Comparison of ENCODE assay signal across 8 cellular contexts in the genomic region with DNA sequence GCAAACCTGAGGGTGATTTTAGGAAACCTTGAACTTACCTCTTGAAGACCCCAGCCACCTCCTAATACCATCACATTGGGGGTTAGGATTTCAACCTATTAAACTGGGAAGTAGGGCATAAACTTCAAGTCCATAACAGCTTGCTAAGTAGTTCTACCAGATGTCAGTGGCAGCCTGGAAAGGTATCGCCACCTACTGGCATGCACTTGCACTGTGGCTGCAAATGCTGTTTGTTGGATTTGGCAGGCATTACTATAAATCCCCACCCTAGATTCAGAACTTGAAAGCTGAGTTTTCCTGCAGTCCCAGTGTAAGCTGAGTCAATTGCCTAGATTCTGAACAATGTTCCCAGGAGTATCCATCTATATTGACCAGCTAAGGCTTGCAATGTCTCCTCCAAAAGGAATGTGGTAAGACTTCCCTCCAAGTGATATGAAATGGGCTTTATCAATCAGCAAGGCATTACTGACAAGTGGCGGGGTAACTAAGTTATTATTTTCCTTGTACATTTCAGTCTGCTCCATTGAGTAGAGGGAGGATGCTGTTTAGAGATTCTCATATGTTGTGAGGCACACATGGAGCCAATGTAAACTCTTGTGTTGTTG.
DNase-seq lines count a peak whose midpoint lies in the region; ATAC-seq and TF ChIP-seq lines count a peak whose summit lies in the region.

No MANE protein-coding gene starts in this region.

- no peaks in the 10 kb centered on the region for H4K20me1 ChIP-seq in GM23338 (replicated peaks; ENCODE audit: insufficient read depth)
- no peaks in the 10 kb centered on the region for H4K20me1 ChIP-seq in neural progenitor cell (ENCODE audit: low read depth)

- peak; percentile 21 to 60 (median 44) for DNase-seq in CD4-positive, alpha-beta T cell
- DNase-seq in GM23338 (ENCODE audit: low spot score) = peak; percentile 74
- peak; percentile 31 for DNase-seq in NCI-H748 (lab: John Stamatoyannopoulos, UW; ENCODE audit: unreplicated experiment)
- DNase-seq in activated CD8-positive, alpha-beta memory T cell treated with anti-CD3 and anti-CD28 coated beads, Interleukin-2, amount 10 ng/mL, durations not matched to agents 7 days and 5 days = peak; percentile 80
- peak; percentile 56 to 63 for DNase-seq in erythroblast (lab: John Stamatoyannopoulos, UW)
- DNase-seq in neural progenitor cell (ENCODE audit: low spot score) = peak; percentile 45
- DNase-seq in type B pancreatic cell (ENCODE audit: extremely low spot score, unreplicated experiment) = no peak
- no peak for DNase-seq in NCI-H2196 (lab: John Stamatoyannopoulos, UW; ENCODE audit: unreplicated experiment)

- H3K4me3 Mint-ChIP-seq in CD4-positive, alpha-beta T cell = no peak overlapping the region
- no peak overlapping the region for H3K4me3 Mint-ChIP-seq in GM23338
- no peak overlapping the region for H3K4me3 Mint-ChIP-seq in activated CD8-positive, alpha-beta memory T cell treated with anti-CD3 and anti-CD28 coated beads, Interleukin-2, amount 10 ng/mL, durations not matched to agents 7 days and 5 days
- no peak overlapping the region for H3K4me3 Mint-ChIP-seq in neural progenitor cell
- no peak overlapping the region for H3K4me3 Mint-ChIP-seq in type B pancreatic cell

- H3K36me3 ChIP-seq in GM23338 (ENCODE audit: insufficient read depth) (no peaks in the 10 kb centered on the region), neural progenitor cell (no peaks in the 10 kb centered on the region)

- H3F3A ChIP-seq in GM23338 (replicated peaks; ENCODE audit: low read depth) (no peaks in the 10 kb centered on the region), neural progenitor cell (ENCODE audit: low read depth) (no peaks in the 10 kb centered on the region)

- H3K79me2 ChIP-seq in GM23338 (replicated peaks; ENCODE audit: insufficient read depth) = no peaks in the 10 kb centered on the region
- no peaks in the 10 kb centered on the region for H3K79me2 ChIP-seq in neural progenitor cell (ENCODE audit: low read depth)

- no peaks in the 10 kb centered on the region for H3K27me3 Mint-ChIP-seq in CD4-positive, alpha-beta T cell
- H3K27me3 Mint-ChIP-seq in GM23338 (ENCODE audit: insufficient read depth, low read depth, poor library complexity) (no peaks in the 10 kb centered on the region), neural progenitor cell (ENCODE audit: insufficient read depth, low read depth) (no peaks in the 10 kb centered on the region), type B pancreatic cell (no peaks in the 10 kb centered on the region)
- H3K27me3 Mint-ChIP-seq in activated CD8-positive, alpha-beta memory T cell treated with anti-CD3 and anti-CD28 coated beads, Interleukin-2, amount 10 ng/mL, durations not matched to agents 7 days and 5 days = no peaks in the 10 kb centered on the region

- no peak for TF ChIP-seq POLR2A in erythroblast (IDR thresholded peaks at IDR 0.05; ENCODE audit: low read length)

- POLR2A ChIA-PET in CD4-positive, alpha-beta T cell (lab: Charles Lee) = no interaction called here

- H2AFZ ChIP-seq in GM23338 = no peak overlapping the region
- no peak overlapping the region for H2AFZ ChIP-seq in neural progenitor cell (replicated peaks)

- peak; percentile 48 for ATAC-seq in CD4-positive, alpha-beta T cell (ENCODE audit: poor library complexity)
- ATAC-seq in GM23338 = peak; percentile 78
- ATAC-seq in activated CD8-positive, alpha-beta memory T cell treated with anti-CD3 and anti-CD28 coated beads, Interleukin-2, amount 10 ng/mL, durations not matched to agents 7 days and 5 days = peak; percentile 71

- no peak overlapping the region for H3K9ac ChIP-seq in neural progenitor cell

- H3K27ac Mint-ChIP-seq in CD4-positive, alpha-beta T cell = no peak overlapping the region
- no peak overlapping the region for H3K27ac Mint-ChIP-seq in GM23338
- no peak overlapping the region for H3K27ac Mint-ChIP-seq in activated CD8-positive, alpha-beta memory T cell treated with anti-CD3 and anti-CD28 coated beads, Interleukin-2, amount 10 ng/mL, durations not matched to agents 7 days and 5 days
- no peak overlapping the region for H3K27ac Mint-ChIP-seq in neural progenitor cell
- H3K27ac Mint-ChIP-seq in type B pancreatic cell = no peak overlapping the region

- H3K4me1 ChIP-seq in GM23338 (ENCODE audit: insufficient read depth) (peaks cover 15% of the 10 kb centered on the region; the same call in 1 of the 2 replicates), neural progenitor cell (no peaks in the 10 kb centered on the region)

- peak; percentile 55 for TF ChIP-seq CTCF in CD4-positive, alpha-beta T cell (IDR thresholded peaks at IDR 0.05)
- TF ChIP-seq CTCF in GM23338 (conservative IDR thresholded peaks at IDR 0.05; ENCODE audit: low read depth in 2 of 2) (peak; percentile 86 to 93), neural progenitor cell (IDR thresholded peaks at IDR 0.05) (peak; percentile 75), type B pancreatic cell (conservative IDR thresholded peaks at IDR 0.05) (peak; percentile 74)

- peaks cover 4% of the 10 kb centered on the region for H3K4me1 Mint-ChIP-seq in CD4-positive, alpha-beta T cell (ENCODE audit: low read depth)
- peaks cover 16% of the 10 kb centered on the region for H3K4me1 Mint-ChIP-seq in GM23338
- H3K4me1 Mint-ChIP-seq in activated CD8-positive, alpha-beta memory T cell treated with anti-CD3 and anti-CD28 coated beads, Interleukin-2, amount 10 ng/mL, durations not matched to agents 7 days and 5 days = peaks cover 9% of the 10 kb centered on the region
- H3K4me1 Mint-ChIP-seq in neural progenitor cell = no peaks in the 10 kb centered on the region
- no peaks in the 10 kb centered on the region for H3K4me1 Mint-ChIP-seq in type B pancreatic cell (ENCODE audit: unreplicated experiment)

- intact Hi-C loops in CD4-positive, alpha-beta T cell (cut with DNase I, micrococcal nuclease) = loop anchor here (1.0 to 10.0 kb wide), 4 partner anchors 130 to 356 kb away; no protein-coding TSS in a partner anchor

- H3K4me2 ChIP-seq in GM23338 (no peak overlapping the region), neural progenitor cell (no peak overlapping the region)

- H3K4me3 ChIP-seq in GM23338 = no peak overlapping the region
- no peak overlapping the region for H3K4me3 ChIP-seq in neural progenitor cell

- no peaks in the 10 kb centered on the region for H3K27me3 ChIP-seq in CD4-positive, alpha-beta T cell (ENCODE audit: control insufficient read depth, insufficient read depth, low read length)
- H3K27me3 ChIP-seq in GM23338 (ENCODE audit: insufficient read depth) (no peaks in the 10 kb centered on the region), neural progenitor cell (no peaks in the 10 kb centered on the region)

- no peaks in the 10 kb centered on the region for H3K9me3 Mint-ChIP-seq in CD4-positive, alpha-beta T cell
- H3K9me3 Mint-ChIP-seq in GM23338 (no peaks in the 10 kb centered on the region; the same call in 2 of the 3 replicates), neural progenitor cell (no peaks in the 10 kb centered on the region), type B pancreatic cell (no peaks in the 10 kb centered on the region)
- H3K9me3 Mint-ChIP-seq in activated CD8-positive, alpha-beta memory T cell treated with anti-CD3 and anti-CD28 coated beads, Interleukin-2, amount 10 ng/mL, durations not matched to agents 7 days and 5 days (ENCODE audit: low read depth) = no peaks in the 10 kb centered on the region

- H3K36me3 Mint-ChIP-seq in CD4-positive, alpha-beta T cell (ENCODE audit: low read depth) = no peaks in the 10 kb centered on the region
- H3K36me3 Mint-ChIP-seq in GM23338 (ENCODE audit: low read depth) = no peaks in the 10 kb centered on the region
- peaks cover 21% of the 10 kb centered on the region for H3K36me3 Mint-ChIP-seq in activated CD8-positive, alpha-beta memory T cell treated with anti-CD3 and anti-CD28 coated beads, Interleukin-2, amount 10 ng/mL, durations not matched to agents 7 days and 5 days
- H3K36me3 Mint-ChIP-seq in neural progenitor cell = no peaks in the 10 kb centered on the region
- no peaks in the 10 kb centered on the region for H3K36me3 Mint-ChIP-seq in type B pancreatic cell

- H3K27ac ChIP-seq in CD4-positive, alpha-beta T cell (ENCODE audit: low read depth, low read length) = no peak overlapping the region
- H3K27ac ChIP-seq in GM23338 (ENCODE audit: low read depth) (no peak overlapping the region), neural progenitor cell (no peak overlapping the region)

- CTCF ChIA-PET in CD4-positive, alpha-beta T cell (lab: Charles Lee) = interaction anchor here (0.6 to 1.6 kb wide), 12 partner anchors 9 to 369 kb away, joined by 3 to 8 read pairs (median 3); no protein-coding TSS in a partner anchor
- CTCF ChIA-PET in activated CD8-positive, alpha-beta memory T cell treated with anti-CD3 and anti-CD28 coated beads, Interleukin-2, amount 10 ng/mL, durations not matched to agents 7 days and 5 days (lab: Charles Lee) = interaction anchor here (0.7 to 2.3 kb wide), 32 partner anchors 9 to 384 kb away, joined by 3 to 10 read pairs (median 4); no protein-coding TSS in a partner anchor

- H3K9me3 ChIP-seq in CD4-positive, alpha-beta T cell (ENCODE audit: control insufficient read depth, low read length) = no peaks in the 10 kb centered on the region
- no peaks in the 10 kb centered on the region for H3K9me3 ChIP-seq in neural progenitor cell (ENCODE audit: low read depth)

- peaks cover 5% of the 10 kb centered on the region; the same call in 1 of the 2 replicates for H3K9me2 ChIP-seq in GM23338 (ENCODE audit: insufficient read depth)

TF ChIP-seq in GM23338, 12 proteins besides CTCF, POLR2A, EP300 and RAD21 (continues in another document):
- no peak for TF ChIP-seq NANOG (IDR thresholded peaks at IDR 0.05; ENCODE audit: borderline replicate concordance)
- no peak for TF ChIP-seq CREB1 (CRISPR knock-in tag; IDR thresholded peaks at IDR 0.05; ENCODE audit: low read depth)

Comparison
In these comparisons a context has a peak if more than half of its experiments do, and no peak if none do; other contexts are left out.
1. DNase-seq: peak in CD4-positive, alpha-beta T cell (10 of 10), GM23338 (single experiment), NCI-H748 (single experiment), activated CD8-positive, alpha-beta memory T cell treated with anti-CD3 and anti-CD28 coated beads, Interleukin-2, amount 10 ng/mL, durations not matched to agents 7 days and 5 days (single experiment), erythroblast (2 of 2) and neural progenitor cell (single experiment); none in type B pancreatic cell (single experiment) and NCI-H2196 (single experiment).
2. Peak in every context shown above with its lines, with median percentiles within 50 percentile points of each other: ATAC-seq and CTCF ChIP-seq.